In genomic region chr6:156713548-156713947, GRCh38 we compare ENCODE assay signal across 27 cellular contexts.
"Had no signal": no experiment of that assay in that cellular context is flagged by ENCODE, and none has a peak within 500 bp of the region (broad histone marks: within the 10 kb centered on the region; RNA-seq: fewer than 3 reads in every experiment).

No MANE protein-coding gene starts in this region.

- H3K4me3 Mint-ChIP-seq: naive thymus-derived CD8-positive, alpha-beta T cell; nephron; neural crest cell; stimulated activated effector memory CD8-positive, alpha-beta T cell treated with anti-CD3 and anti-CD28 coated beads, Interleukin-12 subunit alpha, Interleukin-12 subunit beta, amount 100 ng/mL, for 72 hours; stimulated activated naive CD8-positive, alpha-beta T cell treated with anti-CD3 and anti-CD28 coated beads, Interleukin-15, amount 100 ng/mL, for 72 hours had no signal

- H3K36me3 ChIP-seq: left lung, lower lobe of right lung, pancreas, prostate gland, thyroid gland, transverse colon, upper lobe of left lung, vagina had no signal

- H3K9me3 ChIP-seq: left lung, lower lobe of right lung, pancreas, prostate gland, thyroid gland, transverse colon, upper lobe of left lung, vagina had no signal

- H3K9me3 Mint-ChIP-seq: naive thymus-derived CD8-positive, alpha-beta T cell; nephron; neural crest cell; stimulated activated effector memory CD8-positive, alpha-beta T cell treated with anti-CD3 and anti-CD28 coated beads, Interleukin-12 subunit alpha, Interleukin-12 subunit beta, amount 100 ng/mL, for 72 hours; stimulated activated naive CD8-positive, alpha-beta T cell treated with anti-CD3 and anti-CD28 coated beads, Interleukin-15, amount 100 ng/mL, for 72 hours had no signal

- H3K4me3 ChIP-seq: left lung, lower lobe of right lung, pancreas, prostate gland, skin epidermis, thyroid gland, transverse colon, upper lobe of left lung, vagina had no signal

- H3K27me3 Mint-ChIP-seq: stimulated activated naive CD8-positive, alpha-beta T cell treated with anti-CD3 and anti-CD28 coated beads, Interleukin-15, amount 100 ng/mL, for 72 hours had no signal

- H3K27ac ChIP-seq: left lung, lower lobe of right lung, pancreas, prostate gland, skin epidermis, thyroid gland, transverse colon, upper lobe of left lung, vagina had no signal

- ATAC-seq: left colon; left lung; lower lobe of right lung; naive thymus-derived CD8-positive, alpha-beta T cell; pancreas; right cardiac atrium; sciatic nerve; stimulated activated effector memory CD8-positive, alpha-beta T cell treated with anti-CD3 and anti-CD28 coated beads, Interleukin-12 subunit alpha, Interleukin-12 subunit beta, amount 100 ng/mL, for 72 hours; stimulated activated naive CD8-positive, alpha-beta T cell treated with anti-CD3 and anti-CD28 coated beads, Interleukin-15, amount 100 ng/mL, for 72 hours had no signal

- DNase-seq: hippocampal formation; kidney; left colon; left lung; lower lobe of right lung; mammary epithelial cell; mesenchymal stem cell; naive thymus-derived CD8-positive, alpha-beta T cell; nucleus accumbens; pancreas; posterior cingulate gyrus; retina; right cardiac atrium; stimulated activated CD4-positive, alpha-beta T cell treated with anti-CD3 and anti-CD28 coated beads, Interleukin-4, amount 100 ng/mL, for 24 hours; stimulated activated naive CD4-positive, alpha-beta T cell treated with Interleukin-2 at 50 U/mL for 16 hours; stimulated activated naive CD8-positive, alpha-beta T cell treated with anti-CD3 and anti-CD28 coated beads, Interleukin-15, amount 100 ng/mL, for 72 hours; substantia nigra; thyroid gland; transverse colon; upper lobe of left lung had no signal

- H3K4me1 ChIP-seq: left lung, lower lobe of right lung, pancreas, prostate gland, thyroid gland, transverse colon, upper lobe of left lung, vagina had no signal

- H3K27me3 ChIP-seq: left lung, pancreas, thyroid gland, transverse colon, upper lobe of left lung, vagina had no signal

- FAIRE-seq: kidney, pancreas had no signal

- H3K4me1 Mint-ChIP-seq: nephron; neural crest cell; stimulated activated effector memory CD8-positive, alpha-beta T cell treated with anti-CD3 and anti-CD28 coated beads, Interleukin-12 subunit alpha, Interleukin-12 subunit beta, amount 100 ng/mL, for 72 hours had no signal

- H3K36me3 Mint-ChIP-seq: naive thymus-derived CD8-positive, alpha-beta T cell; stimulated activated effector memory CD8-positive, alpha-beta T cell treated with anti-CD3 and anti-CD28 coated beads, Interleukin-12 subunit alpha, Interleukin-12 subunit beta, amount 100 ng/mL, for 72 hours had no signal

- H3K27ac Mint-ChIP-seq: naive thymus-derived CD8-positive, alpha-beta T cell; nephron; stimulated activated effector memory CD8-positive, alpha-beta T cell treated with anti-CD3 and anti-CD28 coated beads, Interleukin-12 subunit alpha, Interleukin-12 subunit beta, amount 100 ng/mL, for 72 hours had no signal
